ENCODE assay signal across 30 cellular contexts in the genomic region with DNA sequence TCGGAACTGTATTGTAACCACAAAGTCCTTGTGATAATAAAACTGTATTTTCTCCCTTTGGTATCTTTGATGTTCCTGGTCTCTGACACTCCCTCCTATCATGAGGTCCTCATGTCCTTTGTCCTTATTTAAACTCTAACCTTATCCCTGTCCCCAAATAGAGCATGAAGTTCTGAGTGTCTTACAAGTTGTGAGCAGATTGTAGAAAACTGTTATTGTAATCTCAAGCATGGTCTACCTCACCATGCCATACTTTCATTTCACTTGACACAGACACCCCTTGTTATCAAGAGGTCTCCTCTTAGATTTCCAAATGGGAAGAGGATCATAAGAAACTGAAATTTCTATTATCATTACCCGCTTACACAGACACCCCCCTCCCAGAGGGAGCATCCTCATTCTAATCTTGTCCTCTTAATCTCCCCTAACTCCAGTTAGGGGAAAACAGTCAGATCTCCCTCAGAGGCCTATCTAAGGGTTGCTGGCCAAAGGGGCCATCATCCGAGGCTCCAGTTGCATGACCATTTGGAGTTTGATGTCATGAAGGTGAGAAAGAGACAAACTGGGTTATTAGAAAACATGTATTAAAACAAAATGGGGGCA. TPM values are rescaled to one million over a fixed set of nuclear protein-coding genes. Genes with fewer than 3 reads are reported as not detected.
"Had no signal": no experiment of that assay in that cellular context is flagged by ENCODE, and none has a peak within 500 bp of the region (broad histone marks: within the 10 kb centered on the region; RNA-seq: fewer than 3 reads in every experiment).

No MANE protein-coding gene starts in this region.

- H3K4me3 ChIP-seq: coronary artery, dorsolateral prefrontal cortex, heart left ventricle had no signal

- ATAC-seq: activated CD8-positive, alpha-beta memory T cell treated with anti-CD3 and anti-CD28 coated beads, Interleukin-2, amount 10 ng/mL, durations not matched to agents 7 days and 5 days; activated CD8-positive, alpha-beta T cell treated with anti-CD3 and anti-CD28 coated beads, Interleukin-2, amount 10 ng/mL, durations not matched to agents 7 days and 5 days; activated naive CD4-positive, alpha-beta T cell treated with anti-CD3 and anti-CD28 coated beads, Interleukin-2, amount 50 U/mL, for 72 hours; activated T-cell treated with anti-CD3 and anti-CD28 coated beads, Interleukin-2, amount 50 U/mL, for 72 hours; esophagus mucosa; heart left ventricle; WTC11 had no signal

- H3K27me3 ChIP-seq: brain microvascular endothelial cell, heart left ventricle had no signal

- H3K9me3 Mint-ChIP-seq: activated CD4-positive, alpha-beta memory T cell treated with anti-CD3 and anti-CD28 coated beads for 36 hours; activated naive CD4-positive, alpha-beta T cell treated with anti-CD3 and anti-CD28 coated beads, Interleukin-2, amount 10 ng/mL, durations not matched to agents 7 days and 5 days; activated naive CD4-positive, alpha-beta T cell treated with anti-CD3 and anti-CD28 coated beads, Interleukin-2, amount 50 U/mL, for 72 hours; activated T-cell treated with anti-CD3 and anti-CD28 coated beads, Interleukin-2, amount 50 U/mL, for 72 hours; central memory CD8-positive, alpha-beta T cell had no signal

- H3K4me1 Mint-ChIP-seq: activated CD8-positive, alpha-beta memory T cell treated with anti-CD3 and anti-CD28 coated beads, Interleukin-2, amount 10 ng/mL, durations not matched to agents 7 days and 5 days; activated naive CD4-positive, alpha-beta T cell treated with anti-CD3 and anti-CD28 coated beads, Interleukin-2, amount 10 ng/mL, durations not matched to agents 7 days and 5 days; activated naive CD8-positive, alpha-beta T cell treated with anti-CD3 and anti-CD28 coated beads, Interleukin-2, amount 10 ng/mL, durations not matched to agents 7 days and 5 days; central memory CD8-positive, alpha-beta T cell; endodermal cell had no signal

- DNase-seq: activated CD4-positive, alpha-beta memory T cell treated with anti-CD3 and anti-CD28 coated beads for 36 hours; activated CD4-positive, alpha-beta T cell treated with anti-CD3 and anti-CD28 coated beads for 1 hour; activated CD4-positive, alpha-beta T cell treated with anti-CD3 and anti-CD28 coated beads for 48 hours; activated CD8-positive, alpha-beta memory T cell treated with anti-CD3 and anti-CD28 coated beads, Interleukin-2, amount 10 ng/mL, durations not matched to agents 7 days and 5 days; activated CD8-positive, alpha-beta memory T cell treated with anti-CD3 and anti-CD28 coated beads, Interleukin-2, amount 50 U/mL, for 4 hours; activated CD8-positive, alpha-beta T cell treated with anti-CD3 and anti-CD28 coated beads, Interleukin-2, amount 10 ng/mL, durations not matched to agents 7 days and 5 days; activated gamma-delta T cell; activated naive CD4-positive, alpha-beta T cell; activated naive CD4-positive, alpha-beta T cell treated with anti-CD3 and anti-CD28 coated beads, Interleukin-2, amount 10 ng/mL, durations not matched to agents 7 days and 5 days; activated naive CD8-positive, alpha-beta T cell treated with anti-CD3 and anti-CD28 coated beads, Interleukin-2, amount 10 ng/mL, durations not matched to agents 7 days and 5 days; activated T-cell treated with anti-CD3 and anti-CD28 coated beads for 4 hours; activated T-cell treated with anti-CD3 and anti-CD28 coated beads, Interleukin-2, amount 50 U/mL, for 24 hours; activated T-cell treated with anti-CD3 and anti-CD28 coated beads, Interleukin-2, amount 50 U/mL, for 72 hours; brain microvascular endothelial cell; dorsolateral prefrontal cortex; effector memory CD4-positive, alpha-beta T cell; endodermal cell; foreskin fibroblast; glutamatergic neuron; heart left ventricle; hypothalamus; T-helper 2 cell had no signal

- H3K4me3 Mint-ChIP-seq: activated CD4-positive, alpha-beta memory T cell treated with anti-CD3 and anti-CD28 coated beads for 36 hours; activated CD8-positive, alpha-beta memory T cell treated with anti-CD3 and anti-CD28 coated beads, Interleukin-2, amount 10 ng/mL, durations not matched to agents 7 days and 5 days; activated CD8-positive, alpha-beta T cell treated with anti-CD3 and anti-CD28 coated beads, Interleukin-2, amount 10 ng/mL, durations not matched to agents 7 days and 5 days; activated naive CD4-positive, alpha-beta T cell treated with anti-CD3 and anti-CD28 coated beads, Interleukin-2, amount 10 ng/mL, durations not matched to agents 7 days and 5 days; activated naive CD8-positive, alpha-beta T cell treated with anti-CD3 and anti-CD28 coated beads, Interleukin-2, amount 10 ng/mL, durations not matched to agents 7 days and 5 days; activated T-cell treated with anti-CD3 and anti-CD28 coated beads, Interleukin-2, amount 50 U/mL, for 24 hours; activated T-cell treated with anti-CD3 and anti-CD28 coated beads, Interleukin-2, amount 50 U/mL, for 72 hours; central memory CD8-positive, alpha-beta T cell; dendritic cell treated with granulocyte-macrophage colony-stimulating factor and Interleukin-4, amounts not matched to agents 40 ng/mL and 50 ng/mL, for 4 days; endodermal cell; WTC11 had no signal

- H3K27ac ChIP-seq: brain microvascular endothelial cell, coronary artery, dorsolateral prefrontal cortex, heart left ventricle, VCaP had no signal

- H3K36me3 ChIP-seq: brain microvascular endothelial cell, heart left ventricle had no signal

- H3K27me3 Mint-ChIP-seq: central memory CD8-positive, alpha-beta T cell; dendritic cell treated with granulocyte-macrophage colony-stimulating factor and Interleukin-4, amounts not matched to agents 40 ng/mL and 50 ng/mL, for 4 days had no signal

- H3K27ac Mint-ChIP-seq: activated CD4-positive, alpha-beta memory T cell treated with anti-CD3 and anti-CD28 coated beads for 36 hours; activated CD8-positive, alpha-beta memory T cell treated with anti-CD3 and anti-CD28 coated beads, Interleukin-2, amount 10 ng/mL, durations not matched to agents 7 days and 5 days; activated CD8-positive, alpha-beta T cell treated with anti-CD3 and anti-CD28 coated beads, Interleukin-2, amount 10 ng/mL, durations not matched to agents 7 days and 5 days; activated naive CD4-positive, alpha-beta T cell treated with anti-CD3 and anti-CD28 coated beads, Interleukin-2, amount 10 ng/mL, durations not matched to agents 7 days and 5 days; activated naive CD4-positive, alpha-beta T cell treated with anti-CD3 and anti-CD28 coated beads, Interleukin-2, amount 50 U/mL, for 72 hours; activated naive CD8-positive, alpha-beta T cell treated with anti-CD3 and anti-CD28 coated beads, Interleukin-2, amount 10 ng/mL, durations not matched to agents 7 days and 5 days; activated T-cell treated with anti-CD3 and anti-CD28 coated beads, Interleukin-2, amount 50 U/mL, for 24 hours; activated T-cell treated with anti-CD3 and anti-CD28 coated beads, Interleukin-2, amount 50 U/mL, for 72 hours; dendritic cell treated with granulocyte-macrophage colony-stimulating factor and Interleukin-4, amounts not matched to agents 40 ng/mL and 50 ng/mL, for 4 days; endodermal cell; WTC11 had no signal

- H3K36me3 Mint-ChIP-seq: activated CD4-positive, alpha-beta memory T cell treated with anti-CD3 and anti-CD28 coated beads for 36 hours; activated CD8-positive, alpha-beta memory T cell treated with anti-CD3 and anti-CD28 coated beads, Interleukin-2, amount 10 ng/mL, durations not matched to agents 7 days and 5 days; activated naive CD4-positive, alpha-beta T cell treated with anti-CD3 and anti-CD28 coated beads, Interleukin-2, amount 10 ng/mL, durations not matched to agents 7 days and 5 days had no signal

RNA-seq across cellular contexts. Expression of gene MYO3B, which starts 29.0 kb away (rescaled TPM):
- total RNA-seq: astrocyte had no signal
- polyA plus RNA-seq: heart left ventricle had no signal
